8 cellular contexts compared by ENCODE assay signal in genomic region chr16:50747206-50747956, GRCh38. TPM values are rescaled to one million over a fixed set of nuclear protein-coding genes. Genes with fewer than 3 reads are reported as not detected.
DNase-seq lines count a peak whose midpoint lies in the region; ATAC-seq and TF ChIP-seq lines count a peak whose summit lies in the region.

No MANE protein-coding gene starts in this region.

- H3K4me2 ChIP-seq in trophoblast cell (ENCODE audit: low read length), result no peak overlapping the region
- H3K4me2 ChIP-seq in smooth muscle cell, result no peak overlapping the region

- no TSS peak for BruUV-seq in A673 (replicated peaks; lab: Mats Ljungman, UMichigan)

- H2BK12ac ChIP-seq in trophoblast cell (ENCODE audit: low read length), result no peak overlapping the region

- TF ChIP-seq CTCF in A673 (conservative IDR thresholded peaks at IDR 0.05; ENCODE audit: low read depth, low read length) (peak; percentile 40; the same call in 1 of the 2 replicates), GM12873 (IDR thresholded peaks at IDR 0.05; ENCODE audit: insufficient read depth, low read depth, low read length, missing control alignments) (peak; percentile 60), epithelial cell of esophagus (IDR thresholded peaks at IDR 0.05; ENCODE audit: insufficient read depth, low read depth, low read length, missing control alignments) (peak; percentile 41), smooth muscle cell (IDR thresholded peaks at IDR 0.05; ENCODE audit: borderline replicate concordance, insufficient read depth, poor library complexity, severe bottlenecking) (no peak)

- peak; percentile 34 for ATAC-seq in HG03060 (IDR thresholded peaks at IDR 0.05; ENCODE audit: low read depth, unreplicated experiment)

- H3K79me1 ChIP-seq in trophoblast cell (ENCODE audit: low read length), result no peaks in the 10 kb centered on the region

- no peaks in the 10 kb centered on the region for H3K4me1 ChIP-seq in A673 (ENCODE audit: insufficient read depth, low read length, poor library complexity, severe bottlenecking)
- H3K4me1 ChIP-seq in trophoblast cell (ENCODE audit: control insufficient read depth in 1 of 2, insufficient read depth in 2 of 2, low read length in 2 of 2), result no peaks in the 10 kb centered on the region
- H3K4me1 ChIP-seq in smooth muscle cell (ENCODE audit: low read depth), result peaks cover 3% of the 10 kb centered on the region

- POLR2A ChIA-PET in A673 (lab: Charles Lee; ENCODE audit: low non-redundant PET), result no interaction called here

- H3K4ac ChIP-seq in trophoblast cell (ENCODE audit: low read depth, low read length), result no peak overlapping the region

- H3K9ac ChIP-seq in trophoblast cell (ENCODE audit: low read length) (peak overlapping the region; percentile 63), smooth muscle cell (ENCODE audit: low read depth) (no peak overlapping the region)

- CTCF ChIA-PET in A673 (lab: Charles Lee), result interaction anchor here (0.9 kb wide), 1 partner anchor 59 kb away, joined by 4 read pairs; no protein-coding TSS in a partner anchor

- H2AFZ ChIP-seq in trophoblast cell (ENCODE audit: insufficient read depth, low read length, poor library complexity), result no peak overlapping the region
- H2AFZ ChIP-seq in smooth muscle cell (ENCODE audit: low read depth), result no peak overlapping the region

- peaks cover 2% of the 10 kb centered on the region for H3K79me2 ChIP-seq in trophoblast cell (ENCODE audit: control insufficient read depth, insufficient read depth, low read length, poor library complexity)
- H3K79me2 ChIP-seq in smooth muscle cell (ENCODE audit: low read depth), result no peaks in the 10 kb centered on the region

- H3K9me3 ChIP-seq in A673 (ENCODE audit: low read depth, low read length, poor library complexity, severe bottlenecking) (no peaks in the 10 kb centered on the region), trophoblast cell (ENCODE audit: insufficient read depth, low read depth, low read length) (no peaks in the 10 kb centered on the region), smooth muscle cell (replicated peaks; ENCODE audit: low read depth) (no peaks in the 10 kb centered on the region)

- no peak overlapping the region for H3K18ac ChIP-seq in trophoblast cell (ENCODE audit: low read length)

- no CpG with 5 or more reads among the region's 7 CpGs for WGBS in trophoblast cell (ENCODE audit: extremely low coverage, insufficient coverage, insufficient read length)
- 76% methylated on average over 7 of the region's 7 CpGs for WGBS in smooth muscle cell (ENCODE audit: low lambda C conversion rate)

- no peak overlapping the region for H4K8ac ChIP-seq in trophoblast cell (ENCODE audit: low read depth, low read length)

- no peak overlapping the region for H2BK5ac ChIP-seq in trophoblast cell (ENCODE audit: low read depth, low read length, poor library complexity)

- no peak overlapping the region for H3K4me3 ChIP-seq in A673 (ENCODE audit: low read depth, low read length, poor library complexity, severe bottlenecking)
- H3K4me3 ChIP-seq in epithelial cell of esophagus (ENCODE audit: low read length), result no peak overlapping the region
- no peak overlapping the region for H3K4me3 ChIP-seq in trophoblast cell (ENCODE audit: low read depth, low read length)
- no peak overlapping the region for H3K4me3 ChIP-seq in smooth muscle cell

- H3F3A ChIP-seq in smooth muscle cell (ENCODE audit: low read depth), result no peaks in the 10 kb centered on the region

- H3K14ac ChIP-seq in trophoblast cell (ENCODE audit: low read length), result no peak overlapping the region

- no peak overlapping the region for H4K91ac ChIP-seq in trophoblast cell (ENCODE audit: low read depth, low read length)

- no peak overlapping the region for H3K27ac ChIP-seq in A673 (ENCODE audit: low read depth, low read length, poor library complexity, severe bottlenecking)
- no peak overlapping the region for H3K27ac ChIP-seq in trophoblast cell (ENCODE audit: low read depth, low read length)
- H3K27ac ChIP-seq in smooth muscle cell (ENCODE audit: low read depth), result no peak overlapping the region

- H3K36me3 ChIP-seq in A673 (ENCODE audit: insufficient read depth, low read length, poor library complexity, severe bottlenecking) (no peaks in the 10 kb centered on the region), trophoblast cell (ENCODE audit: control insufficient read depth in 1 of 2, insufficient read depth in 2 of 2, low read length in 2 of 2) (no peaks in the 10 kb centered on the region), smooth muscle cell (ENCODE audit: low read depth) (peaks cover under 1% of the 10 kb centered on the region)

- no peak overlapping the region for H3K23ac ChIP-seq in trophoblast cell (ENCODE audit: low read length)

- H4K20me1 ChIP-seq in smooth muscle cell (ENCODE audit: low read depth), result peaks cover 3% of the 10 kb centered on the region

- H4K12ac ChIP-seq in trophoblast cell (ENCODE audit: low read depth, low read length), result no peak overlapping the region

- no peaks in the 10 kb centered on the region for H3K27me3 ChIP-seq in A673 (replicated peaks; ENCODE audit: insufficient read depth, low read depth, low read length, poor library complexity)
- no peaks in the 10 kb centered on the region for H3K27me3 ChIP-seq in trophoblast cell (ENCODE audit: insufficient read depth, low read length)
- H3K27me3 ChIP-seq in smooth muscle cell (ENCODE audit: low read depth), result no peaks in the 10 kb centered on the region

- H2AK5ac ChIP-seq in trophoblast cell (ENCODE audit: low read length), result no peak overlapping the region

- DNase-seq in A673 (ENCODE audit: low spot score) (peak; percentile 12), RKO (ENCODE audit: low spot score) (peak; percentile 40), epithelial cell of esophagus (ENCODE audit: low read depth) (peak; percentile 48), trophoblast cell (peak in 1 of 2 donors; percentile 32), NCI-H1930 (lab: John Stamatoyannopoulos, UW) (no peak), smooth muscle cell (lab: John Stamatoyannopoulos, UW; ENCODE audit: unreplicated experiment) (no peak)

- H2BK120ac ChIP-seq in trophoblast cell (ENCODE audit: insufficient read depth, low read length, poor library complexity), result no peak overlapping the region

- intact Hi-C loops in A673 (cut with micrococcal nuclease; ENCODE audit: unreplicated experiment), result no loop called here

RNA-seq across cellular contexts. Expression of gene CYLD, which starts 5.5 kb away (rescaled TPM):
- total RNA-seq in A673 (2021), result 6.3 and 9.5 TPM in 2 replicates
- 5.5 and 5.6 TPM in 2 replicates for polyA plus RNA-seq in trophoblast cell (2013)
- 13.8 and 33.3 TPM in 2 replicates for total RNA-seq in smooth muscle cell
- 10.2 and 11.3 TPM in 2 replicates for polyA plus RNA-seq in smooth muscle cell

RNA-seq across cellular contexts. Expression of gene NOD2, which starts 54.0 kb away (rescaled TPM):
- total RNA-seq in A673 (2021) (not detected in 2 replicates), smooth muscle cell (0.63 and 0.90 TPM in 2 replicates)
- polyA plus RNA-seq in trophoblast cell (2013), result 0.08 and 0.11 TPM in 2 replicates
- polyA plus RNA-seq in smooth muscle cell, result 0.56 TPM in 1 of 2 replicates, not detected in the other

Comparison
In these comparisons a context has a peak if more than half of its experiments do, and no peak if none do; other contexts are left out.
1. DNase-seq: peak in A673 (single experiment), RKO (single experiment) and epithelial cell of esophagus (single experiment); none in NCI-H1930 (0 of 2) and smooth muscle cell (single experiment).